In genomic region chr15:55108448-55108847, GRCh38 we compare ENCODE assay signal across 16 cellular contexts.
A peak's percentile ranks its signal among the peaks of the same experiment; 100 is the strongest.
DNase-seq lines count a peak whose midpoint lies in the region; ATAC-seq, FAIRE-seq and TF ChIP-seq lines count a peak whose summit lies in the region.
"Had no signal": no experiment of that assay in that cellular context is flagged by ENCODE, and none has a peak within 500 bp of the region (broad histone marks: within the 10 kb centered on the region; RNA-seq: fewer than 3 reads in every experiment).

No MANE protein-coding gene starts in this region.

- no peaks in the 10 kb centered on the region for H4K20me1 ChIP-seq in IMR-90 (ENCODE audit: insufficient read depth, low read length)

- H3K27ac Mint-ChIP-seq in endodermal cell, result peak overlapping the region; percentile 14
- peak overlapping the region; percentile 20 to 46 (median 43) for H3K27ac Mint-ChIP-seq in nephron
- H3K27ac Mint-ChIP-seq: H9 had no signal

- dilution Hi-C loops in IMR-90 (cut with HindIII; ENCODE audit: low sequenced_read_pairs, unreplicated experiment), result no loop called here

- no peak overlapping the region for H4K8ac ChIP-seq in IMR-90 (ENCODE audit: low read depth in 2 of 2, low read length in 2 of 2)

- H3K9me3 ChIP-seq in A549 (no peaks in the 10 kb centered on the region), IMR-90 (ENCODE audit: control insufficient read depth, insufficient read depth, low read length) (no peaks in the 10 kb centered on the region), endodermal cell (ENCODE audit: control insufficient read depth, low read length) (no peaks in the 10 kb centered on the region), gastrocnemius medialis (no peaks in the 10 kb centered on the region), transverse colon (no peaks in the 10 kb centered on the region)
- H3K9me3 ChIP-seq: BE2C, MG63, Peyer's patch, SJCRH30 had no signal

- no peaks in the 10 kb centered on the region for H3K4me1 ChIP-seq in A549
- H3K4me1 ChIP-seq in IMR-90 (ENCODE audit: control insufficient read depth, insufficient read depth, low read length), result no peaks in the 10 kb centered on the region
- H3K4me1 ChIP-seq in endodermal cell (ENCODE audit: control insufficient read depth, insufficient read depth, low read length), result no peaks in the 10 kb centered on the region
- H3K4me1 ChIP-seq in gastrocnemius medialis, result peaks cover 0 to 3% of the 10 kb centered on the region in 2 donors
- H3K4me1 ChIP-seq in transverse colon, result no peaks in the 10 kb centered on the region
- H3K4me1 ChIP-seq: BE2C, Peyer's patch, SJCRH30 had no signal

- H3K14ac ChIP-seq in IMR-90 (replicated peaks; ENCODE audit: low read depth, low read length), result no peak overlapping the region

- H3K9me1 ChIP-seq in IMR-90 (ENCODE audit: insufficient read depth, low read length), result no peaks in the 10 kb centered on the region

- no peak overlapping the region for H3K4me3 Mint-ChIP-seq in endodermal cell
- H3K4me3 Mint-ChIP-seq in nephron, result no peak overlapping the region
- H3K4me3 Mint-ChIP-seq: H9 had no signal

- no peak overlapping the region for H3K9ac ChIP-seq in IMR-90 (ENCODE audit: low read depth, low read length)
- H3K9ac ChIP-seq in endodermal cell (ENCODE audit: extremely low read depth, low read length, poor library complexity, severe bottlenecking), result no peak overlapping the region

- H2BK20ac ChIP-seq in IMR-90 (ENCODE audit: low read depth, low read length), result no peak overlapping the region

- no TSS peak for BruUV-seq in IMR-90 (replicated peaks; lab: Mats Ljungman, UMichigan)

- POLR2A ChIA-PET in A549 (lab: Yijun Ruan, JAX), result no interaction called here
- POLR2A ChIA-PET in IMR-90 (lab: Charles Lee; ENCODE audit: unreplicated experiment), result no interaction called here

- in situ Hi-C loops in IMR-90 (cut with MboI; ENCODE audit: low sequenced_read_pairs) (no loop called here), gastrocnemius medialis (cut with MboI; ENCODE audit: low sequenced_read_pairs in 4 of 4) (no loop called here), transverse colon (cut with MboI; ENCODE audit: low pct_ligation_motif_present in 1 of 4, low pct_unique_long_range_greater_than_20kb in 1 of 4, low sequenced_read_pairs in 3 of 4) (loop anchor here in 2 of 4 donors (25.0 kb wide), 2 partner anchors 1021 to 1296 kb away; no protein-coding TSS in a partner anchor)

- H3K27me3 ChIP-seq in IMR-90 (ENCODE audit: control insufficient read depth, insufficient read depth, low read length), result no peaks in the 10 kb centered on the region
- H3K27me3 ChIP-seq in endodermal cell (ENCODE audit: control insufficient read depth, insufficient read depth, low read length, poor library complexity, severe bottlenecking), result no peaks in the 10 kb centered on the region
- no peaks in the 10 kb centered on the region for H3K27me3 ChIP-seq in gastrocnemius medialis
- no peaks in the 10 kb centered on the region for H3K27me3 ChIP-seq in transverse colon
- H3K27me3 ChIP-seq: BE2C, MG63, Peyer's patch had no signal

- H2BK120ac ChIP-seq in IMR-90 (ENCODE audit: low read depth, low read length), result no peak overlapping the region

- intact Hi-C loops in IMR-90 (cut with micrococcal nuclease) (no loop called here), gastrocnemius medialis (cut with DNase I; ENCODE audit: low total_unique reads) (loop anchor here (5.0 kb wide), 1 partner anchor 1146 kb away; no protein-coding TSS in a partner anchor), transverse colon (cut with DNase I; ENCODE audit: low total_unique reads) (no loop called here)

- H3K56ac ChIP-seq in IMR-90 (ENCODE audit: extremely low read depth, insufficient read depth, low read length), result no peak overlapping the region

- CTCF ChIA-PET in A549 (lab: Yijun Ruan, JAX) (interaction anchor here (0.6 to 2.1 kb wide), 10 partner anchors 10 to 154 kb away, joined by 3 to 8 read pairs (median 3); no protein-coding TSS in a partner anchor), IMR-90 (lab: Yijun Ruan, JAX) (interaction anchor here (0.6 to 0.8 kb wide), 7 partner anchors 13 to 1356 kb away, joined by 3 to 8 read pairs (median 3); no protein-coding TSS in a partner anchor)

- no peak overlapping the region for H3K18ac ChIP-seq in IMR-90 (ENCODE audit: low read depth, low read length)

- H3K23ac ChIP-seq in IMR-90 (ENCODE audit: low read depth, low read length), result no peak overlapping the region

- no peak overlapping the region for H2AK5ac ChIP-seq in IMR-90 (ENCODE audit: low read depth, low read length)

- H3K36me3 Mint-ChIP-seq in endodermal cell (ENCODE audit: low read depth) (no peaks in the 10 kb centered on the region), nephron (ENCODE audit: low read depth) (no peaks in the 10 kb centered on the region)

- H2AFZ ChIP-seq in IMR-90 (replicated peaks; ENCODE audit: low read length, poor library complexity), result no peak overlapping the region

- H3K36me3 ChIP-seq in IMR-90 (ENCODE audit: control insufficient read depth, insufficient read depth, low read length) (no peaks in the 10 kb centered on the region), endodermal cell (ENCODE audit: control insufficient read depth, insufficient read depth, low read length) (no peaks in the 10 kb centered on the region), gastrocnemius medialis (no peaks in the 10 kb centered on the region), transverse colon (no peaks in the 10 kb centered on the region)
- H3K36me3 ChIP-seq: BE2C, MG63, Peyer's patch, SJCRH30 had no signal

- no peak for TF ChIP-seq POLR2A in A549 (IDR thresholded peaks at IDR 0.05; ENCODE audit: low read length)
- no peak for TF ChIP-seq POLR2A in IMR-90 (IDR thresholded peaks at IDR 0.05; ENCODE audit: low read depth, low read length)
- no peak for TF ChIP-seq POLR2A in gastrocnemius medialis (IDR thresholded peaks at IDR 0.05)
- no peak for TF ChIP-seq POLR2A in transverse colon (IDR thresholded peaks at IDR 0.05)

- 51% methylated on average over 5 of the region's 5 CpGs for WGBS in A549 (ENCODE audit: missing lambda C conversion rate)
- no CpG with 5 or more reads among the region's 5 CpGs for WGBS in IMR-90 (ENCODE audit: extremely low coverage in 2 of 2, insufficient read length in 1 of 2), 2 experiments
- WGBS in endodermal cell (ENCODE audit: insufficient coverage in 1 of 2, insufficient read length in 1 of 2), 2 experiments, result 86 to 95% methylated on average over 4 to 5 of the region's 5 CpGs
- 66 to 80% methylated on average over 5 of the region's 5 CpGs for WGBS in transverse colon (ENCODE audit: low coverage in 1 of 2), 2 donors

- H3K27me3 Mint-ChIP-seq in endodermal cell (ENCODE audit: insufficient read depth) (no peaks in the 10 kb centered on the region), nephron (ENCODE audit: low read depth) (no peaks in the 10 kb centered on the region)

- no peak overlapping the region for H4K91ac ChIP-seq in IMR-90 (ENCODE audit: insufficient read depth, low read depth, low read length)

- no peak overlapping the region for H2BK5ac ChIP-seq in IMR-90 (ENCODE audit: low read depth, low read length, poor library complexity, severe bottlenecking)

- DNase-seq in A549 (ENCODE audit: low read depth in 1 of 2, low spot score in 1 of 2) (no peak), IMR-90 (no peak), endodermal cell (no peak), gastrocnemius medialis (no peak), transverse colon (no peak)
- DNase-seq: GF-D8, NCI-H2081 treated with DMSO at 0.1 percent for 48 hours had no signal

- TF ChIP-seq RAD21 in A549 (conservative IDR thresholded peaks at IDR 0.05 in 1 of 2, IDR thresholded peaks at IDR 0.05 in 1 of 2) (no peak), IMR-90 (IDR thresholded peaks at IDR 0.05; ENCODE audit: low read length) (no peak)

- no peak overlapping the region for H3K4me3 ChIP-seq in A549
- H3K4me3 ChIP-seq in IMR-90 (ENCODE audit: insufficient read depth, low read depth, low read length), result no peak overlapping the region
- H3K4me3 ChIP-seq in endodermal cell (ENCODE audit: low read length), result no peak overlapping the region
- no peak overlapping the region for H3K4me3 ChIP-seq in gastrocnemius medialis
- no peak overlapping the region for H3K4me3 ChIP-seq in transverse colon
- H3K4me3 ChIP-seq: MG63, Peyer's patch, SJCRH30 had no signal

- H3K27ac ChIP-seq in A549 (no peak overlapping the region), IMR-90 (ENCODE audit: insufficient read depth, low read length) (no peak overlapping the region), endodermal cell (ENCODE audit: low read depth, low read length) (no peak overlapping the region), gastrocnemius medialis (no peak overlapping the region), transverse colon (no peak overlapping the region)
- H3K27ac ChIP-seq: Peyer's patch, SJCRH30 had no signal

- no peak overlapping the region for H3K4ac ChIP-seq in IMR-90 (ENCODE audit: low read depth, low read length)

- ATAC-seq in A549, result no peak
- ATAC-seq in IMR-90 (ENCODE audit: low read depth), result no peak
- ATAC-seq in HG03139 (IDR thresholded peaks at IDR 0.05; ENCODE audit: unreplicated experiment), result no peak
- ATAC-seq in gastrocnemius medialis, result no peak
- ATAC-seq in HG02763 (IDR thresholded peaks at IDR 0.05; ENCODE audit: unreplicated experiment), result no peak

- no peak for TF ChIP-seq EP300 in A549 (IDR thresholded peaks at IDR 0.05)
- no peak for TF ChIP-seq EP300 in transverse colon (IDR thresholded peaks at IDR 0.05; ENCODE audit: low read depth)

- FAIRE-seq in A549 (lab: Jason Lieb, UNC), result no peak
- FAIRE-seq: D721Med had no signal

- no peak overlapping the region for H2AK9ac ChIP-seq in IMR-90 (replicated peaks; ENCODE audit: low read depth, low read length, poor library complexity)

- H3K4me1 Mint-ChIP-seq in endodermal cell (peaks cover 11% of the 10 kb centered on the region), nephron (peaks cover 54% of the 10 kb centered on the region)

- peaks cover 7% of the 10 kb centered on the region for H3K9me3 Mint-ChIP-seq in endodermal cell
- H3K9me3 Mint-ChIP-seq in nephron, result peaks cover 6% of the 10 kb centered on the region

- H3K79me1 ChIP-seq in IMR-90 (ENCODE audit: low read depth in 1 of 2, low read length in 2 of 2), result no peaks in the 10 kb centered on the region

- no peak for TF ChIP-seq CTCF in A549 (IDR thresholded peaks at IDR 0.05)
- TF ChIP-seq CTCF in IMR-90 (conservative IDR thresholded peaks at IDR 0.05; ENCODE audit: low read depth, low read length), result no peak
- TF ChIP-seq CTCF in endodermal cell (conservative IDR thresholded peaks at IDR 0.05), result no peak
- no peak for TF ChIP-seq CTCF in nephron (IDR thresholded peaks at IDR 0.05; ENCODE audit: unreplicated experiment in 3 of 3)
- TF ChIP-seq CTCF in gastrocnemius medialis (IDR thresholded peaks at IDR 0.05 in 4 of 5, conservative IDR thresholded peaks at IDR 0.05 in 1 of 5), result no peak
- TF ChIP-seq CTCF in transverse colon (IDR thresholded peaks at IDR 0.05), result no peak

- no peak overlapping the region for H3K4me2 ChIP-seq in A549
- no peak overlapping the region for H3K4me2 ChIP-seq in IMR-90 (ENCODE audit: low read depth, low read length)

- no peak overlapping the region for H2BK15ac ChIP-seq in IMR-90 (ENCODE audit: low read depth, low read length)

- no peak overlapping the region for H4K5ac ChIP-seq in IMR-90 (ENCODE audit: low read depth, low read length)

TF ChIP-seq in IMR-90, 13 proteins besides CTCF, POLR2A, EP300 and RAD21 (continues in another document):
- TF ChIP-seq MXI1 (IDR thresholded peaks at IDR 0.05; ENCODE audit: borderline replicate concordance, low read depth, low read length) (no peak), MAFK (IDR thresholded peaks at IDR 0.05; ENCODE audit: low read depth, low read length) (peak; percentile 47), MAZ (IDR thresholded peaks at IDR 0.05; ENCODE audit: borderline replicate concordance, low read depth, low read length) (no peak)
